1 cellular context compared by ENCODE assay signal in the genomic region with DNA sequence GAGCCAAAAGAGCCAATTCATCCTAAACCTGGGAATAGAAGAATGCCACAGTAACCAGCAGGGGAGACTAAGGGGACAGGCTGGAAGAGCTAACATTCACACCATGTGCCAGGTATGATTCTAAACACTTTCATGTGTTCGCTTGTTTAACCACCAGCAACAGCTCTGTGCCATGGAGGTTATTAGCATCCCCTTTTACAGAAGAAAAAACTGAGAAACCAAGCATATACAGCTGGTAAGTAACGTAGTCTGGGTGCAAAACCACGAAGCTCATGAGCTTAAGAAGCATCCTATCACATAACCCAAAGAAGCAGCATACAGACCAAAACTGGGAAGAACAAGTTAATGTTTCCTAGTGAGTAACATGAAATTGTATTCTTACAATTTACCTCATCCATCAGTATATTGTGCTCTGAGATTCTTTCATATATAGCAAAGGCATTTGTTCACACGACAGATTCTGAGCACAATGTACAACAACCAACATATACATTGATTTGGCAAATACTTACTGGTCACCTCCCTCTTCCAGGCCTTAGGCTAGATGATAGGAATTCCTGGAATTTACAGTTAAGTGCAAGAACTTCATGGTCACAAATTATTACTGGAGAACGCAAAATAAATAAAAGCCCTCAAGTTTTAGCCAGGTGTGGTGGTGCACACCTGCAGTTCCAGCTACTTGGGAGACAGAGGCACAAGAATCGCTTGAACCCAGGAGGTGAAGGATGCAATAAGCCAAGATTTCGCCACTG.
TF ChIP-seq lines count a peak whose summit lies in the region.

No MANE protein-coding gene starts in this region.

TF ChIP-seq in IMR-90, 13 proteins besides CTCF, POLR2A, EP300 and RAD21:
- TF ChIP-seq CEBPB (IDR thresholded peaks at IDR 0.05; ENCODE audit: low read depth, low read length) (no peak), CHD1 (IDR thresholded peaks at IDR 0.05; ENCODE audit: low read depth, low read length) (no peak), MXI1 (IDR thresholded peaks at IDR 0.05; ENCODE audit: borderline replicate concordance, low read depth, low read length) (no peak), BHLHE40 (IDR thresholded peaks at IDR 0.05; ENCODE audit: low read depth, low read length) (no peak), RCOR1 (IDR thresholded peaks at IDR 0.05; ENCODE audit: insufficient replicate concordance, low read length) (no peak), SMC3 (IDR thresholded peaks at IDR 0.05; ENCODE audit: low read depth, low read length) (no peak), MAFK (IDR thresholded peaks at IDR 0.05; ENCODE audit: low read depth, low read length) (no peak), FOS (IDR thresholded peaks at IDR 0.05; ENCODE audit: low read depth, low read length) (no peak), NFE2L2 (IDR thresholded peaks at IDR 0.05; ENCODE audit: low read depth, low read length) (no peak), MAZ (IDR thresholded peaks at IDR 0.05; ENCODE audit: borderline replicate concordance, low read depth, low read length) (no peak), RFX5 (IDR thresholded peaks at IDR 0.05; ENCODE audit: low read depth, low read length) (no peak)
- TF ChIP-seq, protein P1, sequence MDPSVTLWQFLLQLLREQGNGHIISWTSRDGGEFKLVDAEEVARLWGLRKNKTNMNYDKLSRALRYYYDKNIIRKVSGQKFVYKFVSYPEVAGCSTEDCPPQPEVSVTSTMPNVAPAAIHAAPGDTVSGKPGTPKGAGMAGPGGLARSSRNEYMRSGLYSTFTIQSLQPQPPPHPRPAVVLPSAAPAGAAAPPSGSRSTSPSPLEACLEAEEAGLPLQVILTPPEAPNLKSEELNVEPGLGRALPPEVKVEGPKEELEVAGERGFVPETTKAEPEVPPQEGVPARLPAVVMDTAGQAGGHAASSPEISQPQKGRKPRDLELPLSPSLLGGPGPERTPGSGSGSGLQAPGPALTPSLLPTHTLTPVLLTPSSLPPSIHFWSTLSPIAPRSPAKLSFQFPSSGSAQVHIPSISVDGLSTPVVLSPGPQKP (IDR thresholded peaks at IDR 0.05; ENCODE audit: borderline replicate concordance, low read depth, low read length): no peak
- TF ChIP-seq, protein P2, sequence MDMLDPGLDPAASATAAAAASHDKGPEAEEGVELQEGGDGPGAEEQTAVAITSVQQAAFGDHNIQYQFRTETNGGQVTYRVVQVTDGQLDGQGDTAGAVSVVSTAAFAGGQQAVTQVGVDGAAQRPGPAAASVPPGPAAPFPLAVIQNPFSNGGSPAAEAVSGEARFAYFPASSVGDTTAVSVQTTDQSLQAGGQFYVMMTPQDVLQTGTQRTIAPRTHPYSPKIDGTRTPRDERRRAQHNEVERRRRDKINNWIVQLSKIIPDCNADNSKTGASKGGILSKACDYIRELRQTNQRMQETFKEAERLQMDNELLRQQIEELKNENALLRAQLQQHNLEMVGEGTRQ (IDR thresholded peaks at IDR 0.05; ENCODE audit: low read depth, low read length): no peak
